In genomic region chr19:17309962-17310461, GRCh38 we compare ENCODE assay signal across 8 cellular contexts. TPM values are rescaled to one million over a fixed set of nuclear protein-coding genes. Genes with fewer than 3 reads are reported as not detected.
DNase-seq lines count a peak whose midpoint lies in the region; ATAC-seq and TF ChIP-seq lines count a peak whose summit lies in the region.

No MANE protein-coding gene starts in this region.

- H3K4me1 ChIP-seq in testis, result peaks cover 29% of the 10 kb centered on the region

- no peak for TF ChIP-seq CTCF in testis (IDR thresholded peaks at IDR 0.05)

- no peak for DNase-seq in activated CD4-positive, alpha-beta T cell treated with anti-CD3 and anti-CD28 coated beads, Interleukin-2, amount 10 ng/mL, durations not matched to agents 24 days and 14 days
- no peak for DNase-seq in activated CD4-positive, alpha-beta T cell treated with anti-CD3 and anti-CD28 coated beads for 1 hour
- no peak for DNase-seq in activated naive CD4-positive, alpha-beta T cell treated with anti-CD3 and anti-CD28 coated beads, Interleukin-2, amount 50 U/mL, for 72 hours (ENCODE audit: low spot score in 2 of 2)
- DNase-seq in kidney tubule cell (ENCODE audit: low spot score) (peak; percentile 40), testis (no peak), NCI-H187 treated with DMSO at 0.1 percent for 48 hours (lab: John Stamatoyannopoulos, UW) (no peak), NCI-H748 treated with DMSO at 0.1 percent for 48 hours (lab: John Stamatoyannopoulos, UW) (no peak)
- DNase-seq in effector CD8-positive, alpha-beta T cell (lab: John Stamatoyannopoulos, UW), result no peak

- no peaks in the 10 kb centered on the region for H3K9me3 ChIP-seq in testis

- H3K36me3 Mint-ChIP-seq in activated CD4-positive, alpha-beta T cell treated with anti-CD3 and anti-CD28 coated beads, Interleukin-2, amount 10 ng/mL, durations not matched to agents 24 days and 14 days (ENCODE audit: low read depth), result peaks cover 29% of the 10 kb centered on the region
- peaks cover 6 to 16% of the 10 kb centered on the region in 2 donors for H3K36me3 Mint-ChIP-seq in activated naive CD4-positive, alpha-beta T cell treated with anti-CD3 and anti-CD28 coated beads, Interleukin-2, amount 50 U/mL, for 72 hours

- 6% methylated on average over 13 to 23 of the region's 23 CpGs for WGBS in testis, 2 donors

- no peak for TF ChIP-seq POLR2A in testis (IDR thresholded peaks at IDR 0.05)

- H3K27ac Mint-ChIP-seq in activated CD4-positive, alpha-beta T cell treated with anti-CD3 and anti-CD28 coated beads, Interleukin-2, amount 10 ng/mL, durations not matched to agents 24 days and 14 days, result peak overlapping the region; percentile 97
- H3K27ac Mint-ChIP-seq in activated naive CD4-positive, alpha-beta T cell treated with anti-CD3 and anti-CD28 coated beads, Interleukin-2, amount 50 U/mL, for 72 hours, result peak overlapping the region; percentile 89 to 93

- intact Hi-C loops in activated CD4-positive, alpha-beta T cell treated with anti-CD3 and anti-CD28 coated beads, Interleukin-2, amount 10 ng/mL, durations not matched to agents 24 days and 14 days (cut with micrococcal nuclease), result loop anchor here (1.0 to 5.0 kb wide), 3 partner anchors 24 to 83 kb away; partner anchors contain the start of genes ANO8, BABAM1 and OCEL1
- intact Hi-C loops in testis (cut with DNase I; ENCODE audit: low total_unique reads), result no loop called here

- no peaks in the 10 kb centered on the region for H3K27me3 ChIP-seq in testis

- H3K4me1 Mint-ChIP-seq in activated CD4-positive, alpha-beta T cell treated with anti-CD3 and anti-CD28 coated beads, Interleukin-2, amount 10 ng/mL, durations not matched to agents 24 days and 14 days, result peaks cover 32% of the 10 kb centered on the region

- no peaks in the 10 kb centered on the region for H3K36me3 ChIP-seq in testis (ENCODE audit: low read depth, missing control alignments)

- no peaks in the 10 kb centered on the region for H3K27me3 Mint-ChIP-seq in activated CD4-positive, alpha-beta T cell treated with anti-CD3 and anti-CD28 coated beads, Interleukin-2, amount 10 ng/mL, durations not matched to agents 24 days and 14 days

- no peak for ATAC-seq in activated naive CD4-positive, alpha-beta T cell treated with anti-CD3 and anti-CD28 coated beads, Interleukin-2, amount 50 U/mL, for 72 hours

- H3K9me3 Mint-ChIP-seq in activated CD4-positive, alpha-beta T cell treated with anti-CD3 and anti-CD28 coated beads, Interleukin-2, amount 10 ng/mL, durations not matched to agents 24 days and 14 days, result no peaks in the 10 kb centered on the region
- H3K9me3 Mint-ChIP-seq in activated naive CD4-positive, alpha-beta T cell treated with anti-CD3 and anti-CD28 coated beads, Interleukin-2, amount 50 U/mL, for 72 hours, result no peaks in the 10 kb centered on the region

- H3K4me3 Mint-ChIP-seq in activated CD4-positive, alpha-beta T cell treated with anti-CD3 and anti-CD28 coated beads, Interleukin-2, amount 10 ng/mL, durations not matched to agents 24 days and 14 days, result peak overlapping the region; percentile 99

- H3K4me3 ChIP-seq in testis, result peak overlapping the region; percentile 79 to 98

- H3K27ac ChIP-seq in testis, result peak overlapping the region; percentile 64 to 74

RNA-seq across cellular contexts. Expression of gene DDA1, which starts 0.6 kb away (rescaled TPM):
- 37.9 and 38.2 TPM in 2 replicates for total RNA-seq in activated CD4-positive, alpha-beta T cell treated with anti-CD3 and anti-CD28 coated beads, Interleukin-2, amount 10 ng/mL, durations not matched to agents 24 days and 14 days
- total RNA-seq in activated naive CD4-positive, alpha-beta T cell treated with anti-CD3 and anti-CD28 coated beads, Interleukin-2, amount 50 U/mL, for 72 hours, result 10 to 100 TPM; 30.0 to 39.7 TPM
- 10 to 100 TPM; 46.4 to 55.5 TPM for total RNA-seq in testis
- 123 TPM for polyA plus RNA-seq in testis (ENCODE audit: insufficient read depth, low read depth, low replicate concordance)

RNA-seq across cellular contexts. Expression of gene MRPL34, which starts 4.3 kb away (rescaled TPM):
- total RNA-seq in activated CD4-positive, alpha-beta T cell treated with anti-CD3 and anti-CD28 coated beads, Interleukin-2, amount 10 ng/mL, durations not matched to agents 24 days and 14 days, result 101 and 103 TPM in 2 replicates
- total RNA-seq in activated naive CD4-positive, alpha-beta T cell treated with anti-CD3 and anti-CD28 coated beads, Interleukin-2, amount 50 U/mL, for 72 hours, result 100 to 1,000 TPM in 1 of 2 donors, 10 to 100 TPM in 1; 70.2 to 100 TPM
- total RNA-seq in testis, result 100 to 1,000 TPM; 180 to 206 TPM
- polyA plus RNA-seq in testis (ENCODE audit: insufficient read depth, low read depth, low replicate concordance), result 126 TPM

RNA-seq across cellular contexts. Expression of gene ABHD8, which starts 6.8 kb away (rescaled TPM):
- total RNA-seq in activated CD4-positive, alpha-beta T cell treated with anti-CD3 and anti-CD28 coated beads, Interleukin-2, amount 10 ng/mL, durations not matched to agents 24 days and 14 days, result 5.6 and 6.5 TPM in 2 replicates
- 10 to 100 TPM; 10.4 to 10.5 TPM for total RNA-seq in activated naive CD4-positive, alpha-beta T cell treated with anti-CD3 and anti-CD28 coated beads, Interleukin-2, amount 50 U/mL, for 72 hours
- total RNA-seq in testis, result 10 to 100 TPM; 27.1 to 49.1 TPM
- polyA plus RNA-seq in testis (ENCODE audit: insufficient read depth, low read depth, low replicate concordance), result 70.7 TPM

RNA-seq across cellular contexts. Expression of gene ANO8, which starts 24.6 kb away (rescaled TPM):
- 6.6 and 7.1 TPM in 2 replicates for total RNA-seq in activated CD4-positive, alpha-beta T cell treated with anti-CD3 and anti-CD28 coated beads, Interleukin-2, amount 10 ng/mL, durations not matched to agents 24 days and 14 days
- 1 to 10 TPM; 4.5 to 7.2 TPM for total RNA-seq in activated naive CD4-positive, alpha-beta T cell treated with anti-CD3 and anti-CD28 coated beads, Interleukin-2, amount 50 U/mL, for 72 hours
- 10 to 100 TPM; 17.5 to 19.2 TPM for total RNA-seq in testis
- 4.5 TPM for polyA plus RNA-seq in testis (ENCODE audit: insufficient read depth, low read depth, low replicate concordance)

RNA-seq across cellular contexts. Expression of gene GTPBP3, which starts 27.3 kb away (rescaled TPM):
- 69.9 and 70.3 TPM in 2 replicates for total RNA-seq in activated CD4-positive, alpha-beta T cell treated with anti-CD3 and anti-CD28 coated beads, Interleukin-2, amount 10 ng/mL, durations not matched to agents 24 days and 14 days
- total RNA-seq in activated naive CD4-positive, alpha-beta T cell treated with anti-CD3 and anti-CD28 coated beads, Interleukin-2, amount 50 U/mL, for 72 hours, result 10 to 100 TPM; 11.1 to 46.1 TPM
- 10 to 100 TPM; 21.6 to 22.9 TPM for total RNA-seq in testis
- polyA plus RNA-seq in testis (ENCODE audit: insufficient read depth, low read depth, low replicate concordance), result 9.7 TPM
